8 cellular contexts compared by ENCODE assay signal in genomic region chr11:107591098-107591445, GRCh38. TPM values are rescaled to one million over a fixed set of nuclear protein-coding genes. Genes with fewer than 3 reads are reported as not detected.
DNase-seq lines count a peak whose midpoint lies in the region; ATAC-seq and TF ChIP-seq lines count a peak whose summit lies in the region.

TSS of gene ELMOD1 (plus strand) at chr11:107591147. CDS start at chr11:107618190, 27,043 bp downstream.

- TF ChIP-seq CTCF in endothelial cell (IDR thresholded peaks at IDR 0.05; ENCODE audit: unreplicated experiment) = no peak

- DNase-seq in CD4-positive, alpha-beta memory T cell = peak in 2 of 5 donors; percentile 24 to 33
- peak; percentile 61 for DNase-seq in HT1080 (ENCODE audit: low read depth)
- peak; percentile 74 for DNase-seq in activated CD4-positive, alpha-beta T cell treated with anti-CD3 and anti-CD28 coated beads, Interleukin-2, amount 10 ng/mL, durations not matched to agents 24 days and 14 days
- peak; percentile 62 for DNase-seq in endothelial cell (ENCODE audit: low spot score)
- DNase-seq in GF-D8 (lab: John Stamatoyannopoulos, UW) = no peak

- intact Hi-C loops in CD4-positive, alpha-beta memory T cell (cut with micrococcal nuclease) = no loop called here
- intact Hi-C loops in activated CD4-positive, alpha-beta T cell treated with anti-CD3 and anti-CD28 coated beads, Interleukin-2, amount 10 ng/mL, durations not matched to agents 24 days and 14 days (cut with micrococcal nuclease) = loop anchor here (5.0 kb wide), 1 partner anchor 266 kb away; the partner anchor contains the start of gene SLC35F2

- H3K27me3 Mint-ChIP-seq in CD4-positive, alpha-beta memory T cell = peaks cover 56 to 68% of the 10 kb centered on the region in 2 donors
- peaks cover 82% of the 10 kb centered on the region for H3K27me3 Mint-ChIP-seq in activated CD4-positive, alpha-beta T cell treated with anti-CD3 and anti-CD28 coated beads, Interleukin-2, amount 10 ng/mL, durations not matched to agents 24 days and 14 days
- peaks cover 17% of the 10 kb centered on the region for H3K27me3 Mint-ChIP-seq in endothelial cell (ENCODE audit: unreplicated experiment)

- ATAC-seq in GM19395 (IDR thresholded peaks at IDR 0.05; ENCODE audit: unreplicated experiment) = peak; percentile 55

- no peaks in the 10 kb centered on the region for H3K36me3 ChIP-seq in CD4-positive, alpha-beta memory T cell (ENCODE audit: insufficient read depth, low read length)
- H3K36me3 ChIP-seq in mesodermal cell (ENCODE audit: control insufficient read depth, insufficient read depth, low read length) = no peaks in the 10 kb centered on the region

- peaks cover 19% of the 10 kb centered on the region for H3K4me1 ChIP-seq in CD4-positive, alpha-beta memory T cell (ENCODE audit: insufficient read depth, low read length)
- H3K4me1 ChIP-seq in mesodermal cell (ENCODE audit: control insufficient read depth, insufficient read depth, low read length, poor library complexity, severe bottlenecking) = no peaks in the 10 kb centered on the region

- peak within 1 kb of the TSS; percentile 83 to 97 (median 90) for H3K4me3 Mint-ChIP-seq in CD4-positive, alpha-beta memory T cell
- peak within 1 kb of the TSS; percentile 81 for H3K4me3 Mint-ChIP-seq in activated CD4-positive, alpha-beta T cell treated with anti-CD3 and anti-CD28 coated beads, Interleukin-2, amount 10 ng/mL, durations not matched to agents 24 days and 14 days
- peak within 1 kb of the TSS; percentile 92 for H3K4me3 Mint-ChIP-seq in endothelial cell (ENCODE audit: unreplicated experiment)

- POLR2A ChIA-PET in CD4-positive, alpha-beta memory T cell (lab: Charles Lee; ENCODE audit: partially characterized antibody) = interaction anchor here (0.6 kb wide), 1 partner anchor 445 kb away, joined by 4 read pairs; no protein-coding TSS in a partner anchor

- H3K27ac Mint-ChIP-seq in CD4-positive, alpha-beta memory T cell = peak within 1 kb of the TSS in 5 of 7 donors; percentile 1 to 80 (median 54)
- peak within 1 kb of the TSS; percentile 67 for H3K27ac Mint-ChIP-seq in activated CD4-positive, alpha-beta T cell treated with anti-CD3 and anti-CD28 coated beads, Interleukin-2, amount 10 ng/mL, durations not matched to agents 24 days and 14 days
- no peak within 1 kb of the TSS for H3K27ac Mint-ChIP-seq in endothelial cell (ENCODE audit: unreplicated experiment)

- H3K9me3 ChIP-seq in CD4-positive, alpha-beta memory T cell (ENCODE audit: control insufficient read depth in 1 of 2, low read length in 2 of 2) = no peaks in the 10 kb centered on the region
- H3K9me3 ChIP-seq in mesodermal cell (ENCODE audit: control insufficient read depth, low read length) = no peaks in the 10 kb centered on the region

- H3K4me3 ChIP-seq in CD4-positive, alpha-beta memory T cell (ENCODE audit: low read length in 2 of 2) = peak within 1 kb of the TSS; percentile 27 to 54
- H3K4me3 ChIP-seq in mesodermal cell (ENCODE audit: extremely low read depth, insufficient read depth, low read length, poor library complexity, severe bottlenecking) = peak within 1 kb of the TSS; percentile 53

- peaks cover 0 to 3% of the 10 kb centered on the region in 2 donors for H3K36me3 Mint-ChIP-seq in CD4-positive, alpha-beta memory T cell
- peaks cover 4% of the 10 kb centered on the region for H3K36me3 Mint-ChIP-seq in activated CD4-positive, alpha-beta T cell treated with anti-CD3 and anti-CD28 coated beads, Interleukin-2, amount 10 ng/mL, durations not matched to agents 24 days and 14 days (ENCODE audit: low read depth)
- H3K36me3 Mint-ChIP-seq in endothelial cell (ENCODE audit: low read depth, unreplicated experiment) = no peaks in the 10 kb centered on the region

- no peak within 1 kb of the TSS for H3K27ac ChIP-seq in CD4-positive, alpha-beta memory T cell (ENCODE audit: low read depth, low read length)
- H3K27ac ChIP-seq in mesodermal cell (ENCODE audit: low read depth, low read length, severe bottlenecking) = no peak within 1 kb of the TSS
- no peak within 1 kb of the TSS for H3K27ac ChIP-seq in temporal lobe (ENCODE audit: low read depth, low read length)

- H3K9me3 Mint-ChIP-seq in CD4-positive, alpha-beta memory T cell = peaks cover 0 to 4% (median 2%) of the 10 kb centered on the region in 8 donors
- H3K9me3 Mint-ChIP-seq in activated CD4-positive, alpha-beta T cell treated with anti-CD3 and anti-CD28 coated beads, Interleukin-2, amount 10 ng/mL, durations not matched to agents 24 days and 14 days = peaks cover 4% of the 10 kb centered on the region
- no peaks in the 10 kb centered on the region for H3K9me3 Mint-ChIP-seq in endothelial cell (ENCODE audit: unreplicated experiment)

- H3K4me1 Mint-ChIP-seq in CD4-positive, alpha-beta memory T cell = peaks cover 18 to 36% (median 28%) of the 10 kb centered on the region in 4 donors
- H3K4me1 Mint-ChIP-seq in activated CD4-positive, alpha-beta T cell treated with anti-CD3 and anti-CD28 coated beads, Interleukin-2, amount 10 ng/mL, durations not matched to agents 24 days and 14 days = peaks cover 22% of the 10 kb centered on the region
- H3K4me1 Mint-ChIP-seq in endothelial cell (ENCODE audit: unreplicated experiment) = peaks cover 10% of the 10 kb centered on the region

- H3K27me3 ChIP-seq in CD4-positive, alpha-beta memory T cell (ENCODE audit: insufficient read depth, low read length) = peaks cover 26% of the 10 kb centered on the region

- 0% methylated on average over 29 to 40 of the region's 48 CpGs for WGBS in mesodermal cell (ENCODE audit: insufficient coverage in 2 of 2), 2 experiments

- CTCF ChIA-PET in CD4-positive, alpha-beta memory T cell (lab: Charles Lee; ENCODE audit: partially characterized antibody) = interaction anchor here (1.0 kb wide), 1 partner anchor 14 kb away, joined by 4 read pairs; no protein-coding TSS in a partner anchor

RNA-seq across cellular contexts. Expression of gene ELMOD1, which starts in this region (rescaled TPM):
- total RNA-seq in CD4-positive, alpha-beta memory T cell = not detected
- polyA plus RNA-seq in CD4-positive, alpha-beta memory T cell = not detected
- total RNA-seq in HT1080 (2014; rRNA removed; shearing (Covaris generic)) = 2.3 and 3.4 TPM in 2 replicates
- polyA plus RNA-seq in HT1080 (2015; cell fraction: cytosol; rRNA removed) = 2.4 and 3.4 TPM in 2 replicates
- 4.1 and 5.1 TPM in 2 replicates for polyA plus RNA-seq in HT1080 (2015; cell fraction: nucleus; rRNA removed)
- not detected in 2 replicates for total RNA-seq in activated CD4-positive, alpha-beta T cell treated with anti-CD3 and anti-CD28 coated beads, Interleukin-2, amount 10 ng/mL, durations not matched to agents 24 days and 14 days
- total RNA-seq in endothelial cell (ENCODE audit: unreplicated experiment) = 0.51 TPM
- 0.85 TPM for polyA plus RNA-seq in mesodermal cell (2013, experiment 1 of 2)
- 0.61 TPM for polyA plus RNA-seq in mesodermal cell (2013, experiment 2 of 2)
- 119 TPM for total RNA-seq in temporal lobe

Comparison
In these comparisons a context has a peak if more than half of its experiments do, and no peak if none do; other contexts are left out.
1. RNA of gene ELMOD1 (total RNA-seq): 119 TPM in temporal lobe (single experiment); 2.3 to 3.4 TPM in HT1080, 0.51 TPM in endothelial cell (single experiment), not detected in activated CD4-positive, alpha-beta T cell treated with anti-CD3 and anti-CD28 coated beads, Interleukin-2, amount 10 ng/mL, durations not matched to agents 24 days and 14 days and not detected in CD4-positive, alpha-beta memory T cell; every median in the first group is over 10 times any median in the second.
2. Peak in DNase-seq in activated CD4-positive, alpha-beta T cell treated with anti-CD3 and anti-CD28 coated beads, Interleukin-2, amount 10 ng/mL, durations not matched to agents 24 days and 14 days; RNA of the gene not detected or under 1 TPM.
3. Peak in DNase-seq in endothelial cell; RNA of the gene not detected or under 1 TPM.
4. Peak in every context shown above with its lines, with median percentiles within 50 percentile points of each other: H3K4me3 Mint-ChIP-seq.